Comparison of ENCODE assay signal across 1 cellular context in the genomic region with DNA sequence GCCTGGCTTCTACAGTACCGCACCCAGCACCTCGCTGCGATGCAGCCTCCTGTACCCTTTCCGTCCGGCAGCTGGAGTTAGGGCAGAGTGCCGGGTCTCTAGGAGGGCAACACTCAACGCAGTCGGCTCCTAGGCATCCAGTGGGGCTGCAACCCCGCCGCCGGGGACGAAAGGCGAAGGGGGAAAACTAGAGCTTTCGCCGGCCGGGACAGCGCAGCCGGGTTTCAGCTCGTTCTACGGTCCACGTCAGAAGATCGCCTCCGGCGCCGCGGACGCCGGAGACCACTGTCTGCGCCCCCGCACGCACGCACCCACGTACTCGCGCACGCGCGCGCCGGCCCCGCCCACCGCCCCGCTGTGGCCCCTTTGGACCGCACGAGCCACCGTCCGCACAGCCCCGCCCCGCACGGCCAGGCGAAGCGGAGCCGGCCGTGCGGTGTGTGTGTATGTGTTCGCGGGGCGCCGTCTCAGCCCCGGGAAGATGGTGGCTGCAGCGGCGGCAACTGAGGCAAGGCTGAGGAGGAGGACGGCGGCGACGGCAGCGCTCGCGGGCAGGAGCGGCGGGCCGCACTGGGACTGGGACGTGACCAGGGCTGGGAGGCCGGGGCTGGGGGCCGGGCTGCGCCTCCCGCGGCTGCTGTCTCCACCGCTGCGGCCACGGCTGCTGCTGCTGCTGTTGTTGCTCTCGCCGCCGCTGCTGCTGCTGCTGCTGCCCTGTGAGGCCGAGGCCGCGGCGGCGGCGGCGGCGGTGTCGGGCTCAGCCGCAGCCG.
TF ChIP-seq lines count a peak whose summit lies in the region.

ATRN (plus strand) TSS at position 392 of the 770 bp plus-strand sequence; CDS start at position 482, 90 bp downstream.

TF ChIP-seq in HepG2, 621 proteins besides CTCF, POLR2A, EP300 and RAD21 (continued from another document and continues in another):
- TF ChIP-seq ZNF512B (CRISPR knock-in tag; IDR thresholded peaks at IDR 0.05; ENCODE audit: borderline replicate concordance) (no peak; the same call in 1 of the 2 replicates), JDP2 (CRISPR knock-in tag; IDR thresholded peaks at IDR 0.05; ENCODE audit: borderline replicate concordance) (no peak; the same call in 1 of the 2 replicates), POGK (CRISPR knock-in tag; conservative IDR thresholded peaks at IDR 0.05) (peak; percentile 99), ZSCAN25 (CRISPR knock-in tag; IDR thresholded peaks at IDR 0.05) (0 out of 2 replicates have a peak, but pooled peaks have one; percentile 71), ZNF44 (CRISPR knock-in tag; IDR thresholded peaks at IDR 0.05) (no peak), ONECUT2 (CRISPR knock-in tag; IDR thresholded peaks at IDR 0.05) (no peak), ATF1 (CRISPR knock-in tag; IDR thresholded peaks at IDR 0.05) (no peak), ZBTB7B (CRISPR knock-in tag; IDR thresholded peaks at IDR 0.05) (peak; percentile 95), ZNF580 (CRISPR knock-in tag; IDR thresholded peaks at IDR 0.05; ENCODE audit: borderline replicate concordance, low read depth) (peak; percentile 94; the same call in 1 of the 2 replicates), SMAD3 (CRISPR knock-in tag; IDR thresholded peaks at IDR 0.05) (peak; percentile 82; the same call in 1 of the 2 replicates), ZNF263 (CRISPR knock-in tag; IDR thresholded peaks at IDR 0.05) (peak; percentile 61; the same call in 1 of the 2 replicates), CEBPG (CRISPR knock-in tag; IDR thresholded peaks at IDR 0.05) (peak; percentile 46), SNAI1 (CRISPR knock-in tag; IDR thresholded peaks at IDR 0.05; ENCODE audit: borderline replicate concordance) (peak; percentile 94), SOX6 (IDR thresholded peaks at IDR 0.05) (no peak), SOX6 (CRISPR knock-in tag; IDR thresholded peaks at IDR 0.05) (peak; percentile 76), ZNF275 (CRISPR knock-in tag; IDR thresholded peaks at IDR 0.05; ENCODE audit: borderline replicate concordance) (peak; percentile 90; the same call in 1 of the 2 replicates), ZNF33A (CRISPR knock-in tag; IDR thresholded peaks at IDR 0.05; ENCODE audit: borderline replicate concordance) (no peak), REPIN1 (CRISPR knock-in tag; IDR thresholded peaks at IDR 0.05; ENCODE audit: borderline replicate concordance, low read depth) (peak; percentile 98), FIP1L1 (IDR thresholded peaks at IDR 0.05; ENCODE audit: borderline replicate concordance, insufficient read depth, low read depth, low read length) (no peak), MBNL3 (CRISPR knock-in tag; conservative IDR thresholded peaks at IDR 0.05) (no peak), RXRB (CRISPR knock-in tag; IDR thresholded peaks at IDR 0.05; ENCODE audit: borderline replicate concordance) (peak; percentile 66; the same call in 1 of the 2 replicates), JUND (CRISPR knock-in tag; IDR thresholded peaks at IDR 0.05) (peak; percentile 76; the same call in 1 of the 2 replicates), REL (CRISPR knock-in tag; conservative IDR thresholded peaks at IDR 0.05) (peak; percentile 87; the same call in 1 of the 2 replicates)
- TF ChIP-seq, protein P1, sequence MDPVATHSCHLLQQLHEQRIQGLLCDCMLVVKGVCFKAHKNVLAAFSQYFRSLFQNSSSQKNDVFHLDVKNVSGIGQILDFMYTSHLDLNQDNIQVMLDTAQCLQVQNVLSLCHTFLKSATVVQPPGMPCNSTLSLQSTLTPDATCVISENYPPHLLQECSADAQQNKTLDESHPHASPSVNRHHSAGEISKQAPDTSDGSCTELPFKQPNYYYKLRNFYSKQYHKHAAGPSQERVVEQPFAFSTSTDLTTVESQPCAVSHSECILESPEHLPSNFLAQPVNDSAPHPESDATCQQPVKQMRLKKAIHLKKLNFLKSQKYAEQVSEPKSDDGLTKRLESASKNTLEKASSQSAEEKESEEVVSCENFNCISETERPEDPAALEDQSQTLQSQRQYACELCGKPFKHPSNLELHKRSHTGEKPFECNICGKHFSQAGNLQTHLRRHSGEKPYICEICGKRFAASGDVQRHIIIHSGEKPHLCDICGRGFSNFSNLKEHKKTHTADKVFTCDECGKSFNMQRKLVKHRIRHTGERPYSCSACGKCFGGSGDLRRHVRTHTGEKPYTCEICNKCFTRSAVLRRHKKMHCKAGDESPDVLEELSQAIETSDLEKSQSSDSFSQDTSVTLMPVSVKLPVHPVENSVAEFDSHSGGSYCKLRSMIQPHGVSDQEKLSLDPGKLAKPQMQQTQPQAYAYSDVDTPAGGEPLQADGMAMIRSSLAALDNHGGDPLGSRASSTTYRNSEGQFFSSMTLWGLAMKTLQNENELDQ (CRISPR knock-in tag; IDR thresholded peaks at IDR 0.05; ENCODE audit: borderline replicate concordance): peak; percentile 79
- TF ChIP-seq, protein P2, sequence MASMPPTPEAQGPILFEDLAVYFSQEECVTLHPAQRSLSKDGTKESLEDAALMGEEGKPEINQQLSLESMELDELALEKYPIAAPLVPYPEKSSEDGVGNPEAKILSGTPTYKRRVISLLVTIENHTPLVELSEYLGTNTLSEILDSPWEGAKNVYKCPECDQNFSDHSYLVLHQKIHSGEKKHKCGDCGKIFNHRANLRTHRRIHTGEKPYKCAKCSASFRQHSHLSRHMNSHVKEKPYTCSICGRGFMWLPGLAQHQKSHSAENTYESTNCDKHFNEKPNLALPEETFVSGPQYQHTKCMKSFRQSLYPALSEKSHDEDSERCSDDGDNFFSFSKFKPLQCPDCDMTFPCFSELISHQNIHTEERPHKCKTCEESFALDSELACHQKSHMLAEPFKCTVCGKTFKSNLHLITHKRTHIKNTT (CRISPR knock-in tag; IDR thresholded peaks at IDR 0.05): no peak
- TF ChIP-seq, protein P3, sequence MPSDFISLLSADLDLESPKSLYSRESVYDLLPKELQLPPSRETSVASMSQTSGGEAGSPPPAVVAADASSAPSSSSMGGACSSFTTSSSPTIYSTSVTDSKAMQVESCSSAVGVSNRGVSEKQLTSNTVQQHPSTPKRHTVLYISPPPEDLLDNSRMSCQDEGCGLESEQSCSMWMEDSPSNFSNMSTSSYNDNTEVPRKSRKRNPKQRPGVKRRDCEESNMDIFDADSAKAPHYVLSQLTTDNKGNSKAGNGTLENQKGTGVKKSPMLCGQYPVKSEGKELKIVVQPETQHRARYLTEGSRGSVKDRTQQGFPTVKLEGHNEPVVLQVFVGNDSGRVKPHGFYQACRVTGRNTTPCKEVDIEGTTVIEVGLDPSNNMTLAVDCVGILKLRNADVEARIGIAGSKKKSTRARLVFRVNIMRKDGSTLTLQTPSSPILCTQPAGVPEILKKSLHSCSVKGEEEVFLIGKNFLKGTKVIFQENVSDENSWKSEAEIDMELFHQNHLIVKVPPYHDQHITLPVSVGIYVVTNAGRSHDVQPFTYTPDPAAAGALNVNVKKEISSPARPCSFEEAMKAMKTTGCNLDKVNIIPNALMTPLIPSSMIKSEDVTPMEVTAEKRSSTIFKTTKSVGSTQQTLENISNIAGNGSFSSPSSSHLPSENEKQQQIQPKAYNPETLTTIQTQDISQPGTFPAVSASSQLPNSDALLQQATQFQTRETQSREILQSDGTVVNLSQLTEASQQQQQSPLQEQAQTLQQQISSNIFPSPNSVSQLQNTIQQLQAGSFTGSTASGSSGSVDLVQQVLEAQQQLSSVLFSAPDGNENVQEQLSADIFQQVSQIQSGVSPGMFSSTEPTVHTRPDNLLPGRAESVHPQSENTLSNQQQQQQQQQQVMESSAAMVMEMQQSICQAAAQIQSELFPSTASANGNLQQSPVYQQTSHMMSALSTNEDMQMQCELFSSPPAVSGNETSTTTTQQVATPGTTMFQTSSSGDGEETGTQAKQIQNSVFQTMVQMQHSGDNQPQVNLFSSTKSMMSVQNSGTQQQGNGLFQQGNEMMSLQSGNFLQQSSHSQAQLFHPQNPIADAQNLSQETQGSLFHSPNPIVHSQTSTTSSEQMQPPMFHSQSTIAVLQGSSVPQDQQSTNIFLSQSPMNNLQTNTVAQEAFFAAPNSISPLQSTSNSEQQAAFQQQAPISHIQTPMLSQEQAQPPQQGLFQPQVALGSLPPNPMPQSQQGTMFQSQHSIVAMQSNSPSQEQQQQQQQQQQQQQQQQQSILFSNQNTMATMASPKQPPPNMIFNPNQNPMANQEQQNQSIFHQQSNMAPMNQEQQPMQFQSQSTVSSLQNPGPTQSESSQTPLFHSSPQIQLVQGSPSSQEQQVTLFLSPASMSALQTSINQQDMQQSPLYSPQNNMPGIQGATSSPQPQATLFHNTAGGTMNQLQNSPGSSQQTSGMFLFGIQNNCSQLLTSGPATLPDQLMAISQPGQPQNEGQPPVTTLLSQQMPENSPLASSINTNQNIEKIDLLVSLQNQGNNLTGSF (CRISPR knock-in tag; IDR thresholded peaks at IDR 0.05): peak; percentile 62
- TF ChIP-seq, protein P4, sequence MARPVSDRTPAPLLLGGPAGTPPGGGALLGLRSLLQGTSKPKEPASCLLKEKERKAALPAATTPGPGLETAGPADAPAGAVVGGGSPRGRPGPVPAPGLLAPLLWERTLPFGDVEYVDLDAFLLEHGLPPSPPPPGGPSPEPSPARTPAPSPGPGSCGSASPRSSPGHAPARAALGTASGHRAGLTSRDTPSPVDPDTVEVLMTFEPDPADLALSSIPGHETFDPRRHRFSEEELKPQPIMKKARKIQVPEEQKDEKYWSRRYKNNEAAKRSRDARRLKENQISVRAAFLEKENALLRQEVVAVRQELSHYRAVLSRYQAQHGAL (CRISPR knock-in tag; IDR thresholded peaks at IDR 0.05; ENCODE audit: not compliant biosample characterization): no peak
- TF ChIP-seq, protein P5, sequence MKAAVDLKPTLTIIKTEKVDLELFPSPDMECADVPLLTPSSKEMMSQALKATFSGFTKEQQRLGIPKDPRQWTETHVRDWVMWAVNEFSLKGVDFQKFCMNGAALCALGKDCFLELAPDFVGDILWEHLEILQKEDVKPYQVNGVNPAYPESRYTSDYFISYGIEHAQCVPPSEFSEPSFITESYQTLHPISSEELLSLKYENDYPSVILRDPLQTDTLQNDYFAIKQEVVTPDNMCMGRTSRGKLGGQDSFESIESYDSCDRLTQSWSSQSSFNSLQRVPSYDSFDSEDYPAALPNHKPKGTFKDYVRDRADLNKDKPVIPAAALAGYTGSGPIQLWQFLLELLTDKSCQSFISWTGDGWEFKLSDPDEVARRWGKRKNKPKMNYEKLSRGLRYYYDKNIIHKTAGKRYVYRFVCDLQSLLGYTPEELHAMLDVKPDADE (CRISPR knock-in tag; IDR thresholded peaks at IDR 0.05): no peak
- TF ChIP-seq, protein P6, sequence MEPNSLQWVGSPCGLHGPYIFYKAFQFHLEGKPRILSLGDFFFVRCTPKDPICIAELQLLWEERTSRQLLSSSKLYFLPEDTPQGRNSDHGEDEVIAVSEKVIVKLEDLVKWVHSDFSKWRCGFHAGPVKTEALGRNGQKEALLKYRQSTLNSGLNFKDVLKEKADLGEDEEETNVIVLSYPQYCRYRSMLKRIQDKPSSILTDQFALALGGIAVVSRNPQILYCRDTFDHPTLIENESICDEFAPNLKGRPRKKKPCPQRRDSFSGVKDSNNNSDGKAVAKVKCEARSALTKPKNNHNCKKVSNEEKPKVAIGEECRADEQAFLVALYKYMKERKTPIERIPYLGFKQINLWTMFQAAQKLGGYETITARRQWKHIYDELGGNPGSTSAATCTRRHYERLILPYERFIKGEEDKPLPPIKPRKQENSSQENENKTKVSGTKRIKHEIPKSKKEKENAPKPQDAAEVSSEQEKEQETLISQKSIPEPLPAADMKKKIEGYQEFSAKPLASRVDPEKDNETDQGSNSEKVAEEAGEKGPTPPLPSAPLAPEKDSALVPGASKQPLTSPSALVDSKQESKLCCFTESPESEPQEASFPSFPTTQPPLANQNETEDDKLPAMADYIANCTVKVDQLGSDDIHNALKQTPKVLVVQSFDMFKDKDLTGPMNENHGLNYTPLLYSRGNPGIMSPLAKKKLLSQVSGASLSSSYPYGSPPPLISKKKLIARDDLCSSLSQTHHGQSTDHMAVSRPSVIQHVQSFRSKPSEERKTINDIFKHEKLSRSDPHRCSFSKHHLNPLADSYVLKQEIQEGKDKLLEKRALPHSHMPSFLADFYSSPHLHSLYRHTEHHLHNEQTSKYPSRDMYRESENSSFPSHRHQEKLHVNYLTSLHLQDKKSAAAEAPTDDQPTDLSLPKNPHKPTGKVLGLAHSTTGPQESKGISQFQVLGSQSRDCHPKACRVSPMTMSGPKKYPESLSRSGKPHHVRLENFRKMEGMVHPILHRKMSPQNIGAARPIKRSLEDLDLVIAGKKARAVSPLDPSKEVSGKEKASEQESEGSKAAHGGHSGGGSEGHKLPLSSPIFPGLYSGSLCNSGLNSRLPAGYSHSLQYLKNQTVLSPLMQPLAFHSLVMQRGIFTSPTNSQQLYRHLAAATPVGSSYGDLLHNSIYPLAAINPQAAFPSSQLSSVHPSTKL (CRISPR knock-in tag; IDR thresholded peaks at IDR 0.05): peak; percentile 84
